ENCODE assay signal across 1 cellular context in the genomic region with DNA sequence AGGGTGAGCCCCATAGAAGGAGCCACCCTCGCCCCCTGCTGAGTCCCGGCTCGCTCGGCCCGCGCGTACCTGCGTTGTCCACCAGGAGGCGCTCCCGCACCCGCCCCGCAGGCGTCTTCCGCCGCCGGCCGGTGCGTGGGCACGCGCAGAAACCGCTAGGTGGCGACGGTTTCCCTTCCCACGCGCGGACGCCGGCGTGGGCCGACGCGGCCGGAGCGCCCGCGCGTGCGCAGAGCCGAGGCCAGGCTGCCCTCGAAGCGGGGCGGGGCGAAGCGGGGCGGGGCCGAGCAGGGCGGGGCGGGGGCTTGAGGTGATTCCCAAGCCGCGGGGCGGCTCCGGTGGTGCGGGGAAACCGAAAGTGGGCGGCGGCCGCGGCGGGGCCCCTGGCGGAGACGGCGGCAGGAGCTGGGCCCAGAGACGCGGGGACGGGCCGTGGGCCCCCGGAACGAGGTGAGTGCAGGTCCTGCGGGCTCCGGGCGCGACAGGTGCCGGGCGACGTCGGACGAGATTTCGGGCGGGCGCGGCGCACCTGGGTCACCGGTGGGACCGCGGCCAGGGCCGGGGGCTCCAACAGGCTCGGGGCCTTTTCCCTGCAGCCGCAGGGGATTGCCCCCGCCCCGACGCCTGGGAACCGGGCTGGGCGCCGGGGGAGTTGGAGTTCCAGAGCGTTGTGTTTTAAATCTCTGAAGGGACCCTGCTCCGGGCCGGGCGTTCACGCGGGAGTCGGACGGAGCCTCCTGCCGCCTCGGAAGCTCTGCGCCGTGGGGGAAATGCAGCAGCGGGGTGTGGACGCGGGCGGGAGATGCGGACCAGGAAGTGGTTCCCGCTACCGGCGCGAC.
TF ChIP-seq lines count a peak whose summit lies in the region.

A gene with protein sequence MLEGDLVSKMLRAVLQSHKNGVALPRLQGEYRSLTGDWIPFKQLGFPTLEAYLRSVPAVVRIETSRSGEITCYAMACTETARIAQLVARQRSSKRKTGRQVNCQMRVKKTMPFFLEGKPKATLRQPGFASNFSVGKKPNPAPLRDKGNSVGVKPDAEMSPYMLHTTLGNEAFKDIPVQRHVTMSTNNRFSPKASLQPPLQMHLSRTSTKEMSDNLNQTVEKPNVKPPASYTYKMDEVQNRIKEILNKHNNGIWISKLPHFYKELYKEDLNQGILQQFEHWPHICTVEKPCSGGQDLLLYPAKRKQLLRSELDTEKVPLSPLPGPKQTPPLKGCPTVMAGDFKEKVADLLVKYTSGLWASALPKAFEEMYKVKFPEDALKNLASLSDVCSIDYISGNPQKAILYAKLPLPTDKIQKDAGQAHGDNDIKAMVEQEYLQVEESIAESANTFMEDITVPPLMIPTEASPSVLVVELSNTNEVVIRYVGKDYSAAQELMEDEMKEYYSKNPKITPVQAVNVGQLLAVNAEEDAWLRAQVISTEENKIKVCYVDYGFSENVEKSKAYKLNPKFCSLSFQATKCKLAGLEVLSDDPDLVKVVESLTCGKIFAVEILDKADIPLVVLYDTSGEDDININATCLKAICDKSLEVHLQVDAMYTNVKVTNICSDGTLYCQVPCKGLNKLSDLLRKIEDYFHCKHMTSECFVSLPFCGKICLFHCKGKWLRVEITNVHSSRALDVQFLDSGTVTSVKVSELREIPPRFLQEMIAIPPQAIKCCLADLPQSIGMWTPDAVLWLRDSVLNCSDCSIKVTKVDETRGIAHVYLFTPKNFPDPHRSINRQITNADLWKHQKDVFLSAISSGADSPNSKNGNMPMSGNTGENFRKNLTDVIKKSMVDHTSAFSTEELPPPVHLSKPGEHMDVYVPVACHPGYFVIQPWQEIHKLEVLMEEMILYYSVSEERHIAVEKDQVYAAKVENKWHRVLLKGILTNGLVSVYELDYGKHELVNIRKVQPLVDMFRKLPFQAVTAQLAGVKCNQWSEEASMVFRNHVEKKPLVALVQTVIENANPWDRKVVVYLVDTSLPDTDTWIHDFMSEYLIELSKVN (plus strand): TSS at position 308 of the 839 bp plus-strand sequence. CDS start 16,370 bp downstream, outside the sequence.

TF ChIP-seq in HepG2, 621 proteins besides CTCF, POLR2A, EP300 and RAD21 (continued from another document and continues in another):
- TF ChIP-seq, protein P1, sequence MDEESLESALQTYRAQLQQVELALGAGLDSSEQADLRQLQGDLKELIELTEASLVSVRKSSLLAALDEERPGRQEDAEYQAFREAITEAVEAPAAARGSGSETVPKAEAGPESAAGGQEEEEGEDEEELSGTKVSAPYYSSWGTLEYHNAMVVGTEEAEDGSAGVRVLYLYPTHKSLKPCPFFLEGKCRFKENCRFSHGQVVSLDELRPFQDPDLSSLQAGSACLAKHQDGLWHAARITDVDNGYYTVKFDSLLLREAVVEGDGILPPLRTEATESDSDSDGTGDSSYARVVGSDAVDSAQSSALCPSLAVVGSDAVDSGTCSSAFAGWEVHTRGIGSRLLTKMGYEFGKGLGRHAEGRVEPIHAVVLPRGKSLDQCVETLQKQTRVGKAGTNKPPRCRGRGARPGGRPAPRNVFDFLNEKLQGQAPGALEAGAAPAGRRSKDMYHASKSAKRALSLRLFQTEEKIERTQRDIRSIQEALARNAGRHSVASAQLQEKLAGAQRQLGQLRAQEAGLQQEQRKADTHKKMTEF (CRISPR knock-in tag; IDR thresholded peaks at IDR 0.05): peak; percentile 91
- TF ChIP-seq, protein P2, sequence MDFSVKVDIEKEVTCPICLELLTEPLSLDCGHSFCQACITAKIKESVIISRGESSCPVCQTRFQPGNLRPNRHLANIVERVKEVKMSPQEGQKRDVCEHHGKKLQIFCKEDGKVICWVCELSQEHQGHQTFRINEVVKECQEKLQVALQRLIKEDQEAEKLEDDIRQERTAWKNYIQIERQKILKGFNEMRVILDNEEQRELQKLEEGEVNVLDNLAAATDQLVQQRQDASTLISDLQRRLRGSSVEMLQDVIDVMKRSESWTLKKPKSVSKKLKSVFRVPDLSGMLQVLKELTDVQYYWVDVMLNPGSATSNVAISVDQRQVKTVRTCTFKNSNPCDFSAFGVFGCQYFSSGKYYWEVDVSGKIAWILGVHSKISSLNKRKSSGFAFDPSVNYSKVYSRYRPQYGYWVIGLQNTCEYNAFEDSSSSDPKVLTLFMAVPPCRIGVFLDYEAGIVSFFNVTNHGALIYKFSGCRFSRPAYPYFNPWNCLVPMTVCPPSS (IDR thresholded peaks at IDR 0.05): no peak
- TF ChIP-seq ZNF501 (CRISPR knock-in tag; IDR thresholded peaks at IDR 0.05) (peak; percentile 73; the same call in 1 of the 2 replicates), IKZF4 (CRISPR knock-in tag; IDR thresholded peaks at IDR 0.05; ENCODE audit: borderline replicate concordance, low read depth, not compliant biosample characterization) (no peak), ZNF709 (CRISPR knock-in tag; IDR thresholded peaks at IDR 0.05) (peak; percentile 46; the same call in 1 of the 2 replicates), ERF (CRISPR knock-in tag; IDR thresholded peaks at IDR 0.05) (peak; percentile 79), ZNF441 (CRISPR knock-in tag; IDR thresholded peaks at IDR 0.05; ENCODE audit: borderline replicate concordance) (peak; percentile 11; the same call in 1 of the 2 replicates), FOXO1 (CRISPR knock-in tag; IDR thresholded peaks at IDR 0.05) (peak; percentile 53; the same call in 1 of the 2 replicates), ZBTB20 (CRISPR knock-in tag; IDR thresholded peaks at IDR 0.05; ENCODE audit: borderline replicate concordance, low read depth) (no peak), FOXK1 (CRISPR knock-in tag; IDR thresholded peaks at IDR 0.05; ENCODE audit: borderline replicate concordance, low read depth) (peak; percentile 59; the same call in 1 of the 2 replicates), SP1 (IDR thresholded peaks at IDR 0.05) (no peak), SP1 (CRISPR knock-in tag; IDR thresholded peaks at IDR 0.05) (no peak), NFE2 (CRISPR knock-in tag; IDR thresholded peaks at IDR 0.05) (no peak), HIVEP1 (CRISPR knock-in tag; IDR thresholded peaks at IDR 0.05) (no peak), ZNF205 (CRISPR knock-in tag; IDR thresholded peaks at IDR 0.05) (peak; percentile 77; the same call in 1 of the 2 replicates), SRY (CRISPR knock-in tag; IDR thresholded peaks at IDR 0.05) (no peak), ZNF552 (CRISPR knock-in tag; IDR thresholded peaks at IDR 0.05; ENCODE audit: borderline replicate concordance) (no peak), SMYD3 (CRISPR knock-in tag; IDR thresholded peaks at IDR 0.05) (no peak), ZNF567 (CRISPR knock-in tag; IDR thresholded peaks at IDR 0.05; ENCODE audit: borderline replicate concordance) (0 out of 2 replicates have a peak, but pooled peaks have one; percentile 26), NFE2L2 (IDR thresholded peaks at IDR 0.05; ENCODE audit: low read length) (no peak), BCL6 (CRISPR knock-in tag; IDR thresholded peaks at IDR 0.05) (peak; percentile 54; the same call in 1 of the 2 replicates), ZSCAN21 (CRISPR knock-in tag; IDR thresholded peaks at IDR 0.05; ENCODE audit: borderline replicate concordance) (peak; percentile 82; the same call in 1 of the 2 replicates), NR3C1 (CRISPR knock-in tag; IDR thresholded peaks at IDR 0.05) (no peak), ZNF3 (CRISPR knock-in tag; IDR thresholded peaks at IDR 0.05) (no peak), ZMYM3 (CRISPR knock-in tag; IDR thresholded peaks at IDR 0.05) (peak; percentile 60; the same call in 1 of the 2 replicates), GABPB1 (CRISPR knock-in tag; IDR thresholded peaks at IDR 0.05) (peak; percentile 82), KDM3A (CRISPR knock-in tag; IDR thresholded peaks at IDR 0.05; ENCODE audit: low read depth) (peak; percentile 68; the same call in 1 of the 2 replicates), ZNF607 (CRISPR knock-in tag; IDR thresholded peaks at IDR 0.05; ENCODE audit: borderline replicate concordance) (peak; percentile 74; the same call in 1 of the 2 replicates), HOXA3 (CRISPR knock-in tag; IDR thresholded peaks at IDR 0.05) (peak; percentile 97)
- TF ChIP-seq, protein P3, sequence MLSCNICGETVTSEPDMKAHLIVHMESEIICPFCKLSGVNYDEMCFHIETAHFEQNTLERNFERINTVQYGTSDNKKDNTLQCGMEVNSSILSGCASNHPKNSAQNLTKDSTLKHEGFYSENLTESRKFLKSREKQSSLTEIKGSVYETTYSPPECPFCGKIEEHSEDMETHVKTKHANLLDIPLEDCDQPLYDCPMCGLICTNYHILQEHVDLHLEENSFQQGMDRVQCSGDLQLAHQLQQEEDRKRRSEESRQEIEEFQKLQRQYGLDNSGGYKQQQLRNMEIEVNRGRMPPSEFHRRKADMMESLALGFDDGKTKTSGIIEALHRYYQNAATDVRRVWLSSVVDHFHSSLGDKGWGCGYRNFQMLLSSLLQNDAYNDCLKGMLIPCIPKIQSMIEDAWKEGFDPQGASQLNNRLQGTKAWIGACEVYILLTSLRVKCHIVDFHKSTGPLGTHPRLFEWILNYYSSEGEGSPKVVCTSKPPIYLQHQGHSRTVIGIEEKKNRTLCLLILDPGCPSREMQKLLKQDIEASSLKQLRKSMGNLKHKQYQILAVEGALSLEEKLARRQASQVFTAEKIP (CRISPR knock-in tag; IDR thresholded peaks at IDR 0.05; ENCODE audit: borderline replicate concordance): no peak
- TF ChIP-seq, protein P4, sequence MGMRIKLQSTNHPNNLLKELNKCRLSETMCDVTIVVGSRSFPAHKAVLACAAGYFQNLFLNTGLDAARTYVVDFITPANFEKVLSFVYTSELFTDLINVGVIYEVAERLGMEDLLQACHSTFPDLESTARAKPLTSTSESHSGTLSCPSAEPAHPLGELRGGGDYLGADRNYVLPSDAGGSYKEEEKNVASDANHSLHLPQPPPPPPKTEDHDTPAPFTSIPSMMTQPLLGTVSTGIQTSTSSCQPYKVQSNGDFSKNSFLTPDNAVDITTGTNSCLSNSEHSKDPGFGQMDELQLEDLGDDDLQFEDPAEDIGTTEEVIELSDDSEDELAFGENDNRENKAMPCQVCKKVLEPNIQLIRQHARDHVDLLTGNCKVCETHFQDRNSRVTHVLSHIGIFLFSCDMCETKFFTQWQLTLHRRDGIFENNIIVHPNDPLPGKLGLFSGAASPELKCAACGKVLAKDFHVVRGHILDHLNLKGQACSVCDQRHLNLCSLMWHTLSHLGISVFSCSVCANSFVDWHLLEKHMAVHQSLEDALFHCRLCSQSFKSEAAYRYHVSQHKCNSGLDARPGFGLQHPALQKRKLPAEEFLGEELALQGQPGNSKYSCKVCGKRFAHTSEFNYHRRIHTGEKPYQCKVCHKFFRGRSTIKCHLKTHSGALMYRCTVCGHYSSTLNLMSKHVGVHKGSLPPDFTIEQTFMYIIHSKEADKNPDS (CRISPR knock-in tag; IDR thresholded peaks at IDR 0.05): peak; percentile 80
- TF ChIP-seq, protein P5, sequence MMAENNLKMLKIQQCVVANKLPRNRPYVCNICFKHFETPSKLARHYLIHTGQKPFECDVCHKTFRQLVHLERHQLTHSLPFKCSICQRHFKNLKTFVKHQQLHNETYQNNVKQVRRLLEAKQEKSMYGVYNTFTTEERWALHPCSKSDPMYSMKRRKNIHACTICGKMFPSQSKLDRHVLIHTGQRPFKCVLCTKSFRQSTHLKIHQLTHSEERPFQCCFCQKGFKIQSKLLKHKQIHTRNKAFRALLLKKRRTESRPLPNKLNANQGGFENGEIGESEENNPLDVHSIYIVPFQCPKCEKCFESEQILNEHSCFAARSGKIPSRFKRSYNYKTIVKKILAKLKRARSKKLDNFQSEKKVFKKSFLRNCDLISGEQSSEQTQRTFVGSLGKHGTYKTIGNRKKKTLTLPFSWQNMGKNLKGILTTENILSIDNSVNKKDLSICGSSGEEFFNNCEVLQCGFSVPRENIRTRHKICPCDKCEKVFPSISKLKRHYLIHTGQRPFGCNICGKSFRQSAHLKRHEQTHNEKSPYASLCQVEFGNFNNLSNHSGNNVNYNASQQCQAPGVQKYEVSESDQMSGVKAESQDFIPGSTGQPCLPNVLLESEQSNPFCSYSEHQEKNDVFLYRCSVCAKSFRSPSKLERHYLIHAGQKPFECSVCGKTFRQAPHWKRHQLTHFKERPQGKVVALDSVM (CRISPR knock-in tag; IDR thresholded peaks at IDR 0.05): peak; percentile 69
- TF ChIP-seq, protein P6, sequence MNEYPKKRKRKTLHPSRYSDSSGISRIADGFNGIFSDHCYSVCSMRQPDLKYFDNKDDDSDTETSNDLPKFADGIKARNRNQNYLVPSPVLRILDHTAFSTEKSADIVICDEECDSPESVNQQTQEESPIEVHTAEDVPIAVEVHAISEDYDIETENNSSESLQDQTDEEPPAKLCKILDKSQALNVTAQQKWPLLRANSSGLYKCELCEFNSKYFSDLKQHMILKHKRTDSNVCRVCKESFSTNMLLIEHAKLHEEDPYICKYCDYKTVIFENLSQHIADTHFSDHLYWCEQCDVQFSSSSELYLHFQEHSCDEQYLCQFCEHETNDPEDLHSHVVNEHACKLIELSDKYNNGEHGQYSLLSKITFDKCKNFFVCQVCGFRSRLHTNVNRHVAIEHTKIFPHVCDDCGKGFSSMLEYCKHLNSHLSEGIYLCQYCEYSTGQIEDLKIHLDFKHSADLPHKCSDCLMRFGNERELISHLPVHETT (CRISPR knock-in tag; conservative IDR thresholded peaks at IDR 0.05): peak; percentile 23; the same call in 1 of the 2 replicates
- TF ChIP-seq, protein P7, sequence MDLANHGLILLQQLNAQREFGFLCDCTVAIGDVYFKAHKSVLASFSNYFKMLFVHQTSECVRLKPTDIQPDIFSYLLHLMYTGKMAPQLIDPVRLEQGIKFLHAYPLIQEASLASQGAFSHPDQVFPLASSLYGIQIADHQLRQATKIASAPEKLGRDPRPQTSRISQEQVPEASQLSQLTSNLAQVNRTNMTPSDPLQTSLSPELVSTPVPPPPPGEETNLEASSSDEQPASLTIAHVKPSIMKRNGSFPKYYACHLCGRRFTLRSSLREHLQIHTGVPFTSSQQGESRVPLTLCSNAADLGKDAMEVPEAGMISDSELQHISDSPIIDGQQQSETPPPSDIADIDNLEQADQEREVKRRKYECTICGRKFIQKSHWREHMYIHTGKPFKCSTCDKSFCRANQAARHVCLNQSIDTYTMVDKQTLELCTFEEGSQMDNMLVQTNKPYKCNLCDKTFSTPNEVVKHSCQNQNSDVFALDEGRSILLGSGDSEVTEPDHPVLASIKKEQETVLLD (CRISPR knock-in tag; IDR thresholded peaks at IDR 0.05; ENCODE audit: low read depth): peak; percentile 86
- TF ChIP-seq, protein P8, sequence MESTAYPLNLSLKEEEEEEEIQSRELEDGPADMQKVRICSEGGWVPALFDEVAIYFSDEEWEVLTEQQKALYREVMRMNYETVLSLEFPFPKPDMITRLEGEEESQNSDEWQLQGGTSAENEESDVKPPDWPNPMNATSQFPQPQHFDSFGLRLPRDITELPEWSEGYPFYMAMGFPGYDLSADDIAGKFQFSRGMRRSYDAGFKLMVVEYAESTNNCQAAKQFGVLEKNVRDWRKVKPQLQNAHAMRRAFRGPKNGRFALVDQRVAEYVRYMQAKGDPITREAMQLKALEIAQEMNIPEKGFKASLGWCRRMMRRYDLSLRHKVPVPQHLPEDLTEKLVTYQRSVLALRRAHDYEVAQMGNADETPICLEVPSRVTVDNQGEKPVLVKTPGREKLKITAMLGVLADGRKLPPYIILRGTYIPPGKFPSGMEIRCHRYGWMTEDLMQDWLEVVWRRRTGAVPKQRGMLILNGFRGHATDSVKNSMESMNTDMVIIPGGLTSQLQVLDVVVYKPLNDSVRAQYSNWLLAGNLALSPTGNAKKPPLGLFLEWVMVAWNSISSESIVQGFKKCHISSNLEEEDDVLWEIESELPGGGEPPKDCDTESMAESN (CRISPR knock-in tag; conservative IDR thresholded peaks at IDR 0.05): peak; percentile 88
- TF ChIP-seq, protein P9, sequence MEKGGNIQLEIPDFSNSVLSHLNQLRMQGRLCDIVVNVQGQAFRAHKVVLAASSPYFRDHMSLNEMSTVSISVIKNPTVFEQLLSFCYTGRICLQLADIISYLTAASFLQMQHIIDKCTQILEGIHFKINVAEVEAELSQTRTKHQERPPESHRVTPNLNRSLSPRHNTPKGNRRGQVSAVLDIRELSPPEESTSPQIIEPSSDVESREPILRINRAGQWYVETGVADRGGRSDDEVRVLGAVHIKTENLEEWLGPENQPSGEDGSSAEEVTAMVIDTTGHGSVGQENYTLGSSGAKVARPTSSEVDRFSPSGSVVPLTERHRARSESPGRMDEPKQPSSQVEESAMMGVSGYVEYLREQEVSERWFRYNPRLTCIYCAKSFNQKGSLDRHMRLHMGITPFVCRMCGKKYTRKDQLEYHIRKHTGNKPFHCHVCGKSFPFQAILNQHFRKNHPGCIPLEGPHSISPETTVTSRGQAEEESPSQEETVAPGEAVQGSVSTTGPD (CRISPR knock-in tag; IDR thresholded peaks at IDR 0.05): no peak
